ENCODE assay signal across 8 cellular contexts in the genomic region with DNA sequence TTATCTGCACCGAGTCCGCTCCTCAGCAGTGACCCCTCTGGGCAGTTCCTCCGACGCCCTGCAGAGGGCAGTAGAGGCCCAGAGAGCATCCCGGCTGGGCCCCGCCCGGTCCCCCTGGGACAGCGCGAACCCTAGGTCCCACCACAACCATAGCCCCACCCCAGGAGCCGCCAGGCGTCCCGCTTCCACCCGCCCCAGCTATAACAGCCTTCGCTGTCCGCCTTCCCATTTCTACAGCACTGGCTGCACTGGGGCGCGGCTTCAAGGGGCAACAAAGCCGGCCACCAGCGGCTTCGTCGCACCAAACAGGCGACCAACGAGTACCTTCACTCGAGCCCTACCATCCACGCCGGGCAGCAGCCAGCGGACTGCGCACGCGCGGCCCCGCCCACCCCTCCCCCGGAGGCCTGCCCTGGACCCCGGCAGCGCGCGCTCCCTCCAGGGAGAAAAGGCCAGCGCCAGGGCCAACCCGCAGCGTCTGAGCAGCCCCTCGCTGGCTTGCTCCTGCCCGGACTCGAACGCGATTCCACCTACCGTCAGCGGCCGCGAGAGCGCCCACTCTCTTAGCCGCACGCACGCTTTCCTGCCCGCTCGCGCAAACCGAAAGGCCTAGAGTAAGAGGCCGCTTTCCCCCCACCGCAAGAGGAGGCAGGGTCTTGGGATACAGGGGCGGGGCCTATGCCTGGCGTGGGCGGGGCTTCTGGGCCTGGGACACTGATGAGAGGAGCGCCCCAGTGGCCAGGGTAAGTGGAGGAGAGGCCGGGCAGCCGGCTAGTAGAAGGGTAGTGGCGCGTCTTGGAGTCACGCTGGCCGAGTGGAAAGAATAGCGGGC. TPM values are rescaled to one million over a fixed set of nuclear protein-coding genes. Genes with fewer than 3 reads are reported as not detected.
DNase-seq lines count a peak whose midpoint lies in the region; ATAC-seq lines count a peak whose summit lies in the region.

A gene with protein sequence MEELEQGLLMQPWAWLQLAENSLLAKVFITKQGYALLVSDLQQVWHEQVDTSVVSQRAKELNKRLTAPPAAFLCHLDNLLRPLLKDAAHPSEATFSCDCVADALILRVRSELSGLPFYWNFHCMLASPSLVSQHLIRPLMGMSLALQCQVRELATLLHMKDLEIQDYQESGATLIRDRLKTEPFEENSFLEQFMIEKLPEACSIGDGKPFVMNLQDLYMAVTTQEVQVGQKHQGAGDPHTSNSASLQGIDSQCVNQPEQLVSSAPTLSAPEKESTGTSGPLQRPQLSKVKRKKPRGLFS (minus strand): TSS at position 630 of the 832 bp plus-strand sequence. CDS start 2,453 bp downstream, outside the sequence.

- CTCF ChIA-PET in activated CD8-positive, alpha-beta memory T cell treated with anti-CD3 and anti-CD28 coated beads for 36 hours (lab: Charles Lee), result interaction anchor here (0.8 to 5.2 kb wide), 25 partner anchors 9 to 228 kb away, joined by 3 to 35 read pairs (median 5); a partner anchor contains a TSS

- no peaks in the 10 kb centered on the region for H3K9me3 Mint-ChIP-seq in effector memory CD8-positive, alpha-beta T cell

- peak within 1 kb of the TSS; percentile 89 to 90 for H3K4me3 Mint-ChIP-seq in effector memory CD8-positive, alpha-beta T cell

- peak; percentile 82 for ATAC-seq in GM19463 (IDR thresholded peaks at IDR 0.05; ENCODE audit: unreplicated experiment)
- ATAC-seq in effector memory CD8-positive, alpha-beta T cell (replicated peaks), result peak; percentile 89

- no peaks in the 10 kb centered on the region for H3K27me3 Mint-ChIP-seq in effector memory CD8-positive, alpha-beta T cell

- peak within 1 kb of the TSS; percentile 88 to 93 for H3K27ac Mint-ChIP-seq in effector memory CD8-positive, alpha-beta T cell

- DNase-seq in COLO668 (lab: John Stamatoyannopoulos, UW; ENCODE audit: unreplicated experiment), result peak; percentile 89
- peak; percentile 95 for DNase-seq in HPDE6-E6E7 (ENCODE audit: extremely low spot score)
- DNase-seq in NK-92 treated with Interleukin-12 subunit alpha and Interleukin-12 subunit beta, amount 100 ng/mL, for 24 hours (lab: John Stamatoyannopoulos, UW), result peak; percentile 90
- DNase-seq in effector memory CD8-positive, alpha-beta T cell, result peak; percentile 91 to 94 (median 93)
- peak; percentile 97 for DNase-seq in mesenteric fat pad (ENCODE audit: low spot score)
- peak; percentile 85 for DNase-seq in stimulated activated CD8-positive, alpha-beta memory T cell treated with anti-CD3 and anti-CD28 coated beads, Interleukin-15, amount 100 ng/mL, for 24 hours (ENCODE audit: low read depth)

- H3K36me3 Mint-ChIP-seq in effector memory CD8-positive, alpha-beta T cell (ENCODE audit: insufficient read depth), result peaks cover 8% of the 10 kb centered on the region

- POLR2A ChIA-PET in activated CD8-positive, alpha-beta memory T cell treated with anti-CD3 and anti-CD28 coated beads for 36 hours (lab: Charles Lee), result interaction anchor here (0.6 to 1.2 kb wide), 4 partner anchors 46 to 69 kb away, joined by 4 to 7 read pairs (median 5); a partner anchor contains a TSS

- peaks cover 13 to 21% of the 10 kb centered on the region in 2 donors for H3K4me1 Mint-ChIP-seq in effector memory CD8-positive, alpha-beta T cell (ENCODE audit: low read depth in 2 of 2)

RNA-seq across cellular contexts. Expression of the gene that starts here (rescaled TPM):
- 10 to 100 TPM; 20.0 to 20.9 TPM for total RNA-seq in activated CD8-positive, alpha-beta memory T cell treated with anti-CD3 and anti-CD28 coated beads for 36 hours
- total RNA-seq in mesenteric fat pad, result 13.8 TPM

Comparison
In these comparisons a context has a peak if more than half of its experiments do, and no peak if none do; other contexts are left out.
1. Peak in every context shown above with its lines: DNase-seq and ATAC-seq.